Comparison of ENCODE assay signal across 25 cellular contexts in the genomic region with DNA sequence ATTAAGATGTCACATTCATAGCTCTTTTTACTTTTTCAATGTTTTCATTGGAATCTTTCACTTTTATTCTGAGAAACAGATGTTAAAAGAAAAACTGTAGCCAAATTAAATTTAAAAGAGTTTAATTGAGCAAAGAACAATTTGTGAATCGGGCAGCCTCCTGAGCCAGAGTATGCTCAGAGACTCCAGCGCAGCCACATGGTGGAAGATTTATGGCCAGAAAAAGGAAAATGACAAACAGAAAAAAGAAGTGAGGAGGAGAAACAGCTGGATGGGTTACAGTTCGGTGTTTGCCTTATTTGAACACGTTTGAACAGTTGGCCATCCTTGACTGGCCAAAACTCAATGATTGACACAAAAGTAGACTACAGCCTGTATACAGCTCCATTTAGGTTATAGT. TPM values are rescaled to one million over a fixed set of nuclear protein-coding genes. Genes with fewer than 3 reads are reported as not detected.
DNase-seq lines count a peak whose midpoint lies in the region; ATAC-seq and TF ChIP-seq lines count a peak whose summit lies in the region.
"Had no signal": no experiment of that assay in that cellular context is flagged by ENCODE, and none has a peak within 500 bp of the region (broad histone marks: within the 10 kb centered on the region; RNA-seq: fewer than 3 reads in every experiment).

No MANE protein-coding gene starts in this region.

- no peaks in the 10 kb centered on the region for H3K27me3 ChIP-seq in left ventricle myocardium inferior (ENCODE audit: low read depth)
- H3K27me3 ChIP-seq: BE2C, cardiac muscle cell, upper lobe of right lung had no signal

- H3K9me3 ChIP-seq in left ventricle myocardium inferior (replicated peaks): no peaks in the 10 kb centered on the region
- H3K9me3 ChIP-seq: A549, BE2C, Caco-2, HAP-1, prostate gland, upper lobe of right lung had no signal

- H3K9me3 Mint-ChIP-seq in activated B cell treated with CpG ODN at 0.5 μM for 24 hours: no peaks in the 10 kb centered on the region
- no peaks in the 10 kb centered on the region for H3K9me3 Mint-ChIP-seq in natural killer cell treated with Interleukin-12 subunit alpha and Interleukin-12 subunit beta and Interleukin-15 and Interleukin-18, amount 100 ng/mL, for 72 hours
- H3K9me3 Mint-ChIP-seq: activated CD4-positive, alpha-beta T cell treated with anti-CD3 and anti-CD28 coated beads, Interleukin-2, amount 10 ng/mL, durations not matched to agents 7 days and 5 days; IgD-negative memory B cell; T-helper 2 cell treated with Interferon-gamma antibody and Interleukin-4, amounts not matched to agents 5 μg/mL and 100 μg/mL, for 36 hours had no signal

- no peaks in the 10 kb centered on the region for H3K36me3 ChIP-seq in left ventricle myocardium inferior
- H3K36me3 ChIP-seq: BE2C, cardiac muscle cell, HAP-1, prostate gland, upper lobe of right lung had no signal

- H3K4me1 Mint-ChIP-seq in activated B cell treated with CpG ODN at 0.5 μM for 24 hours: peaks cover 48% of the 10 kb centered on the region
- peaks cover 32 to 49% of the 10 kb centered on the region in 2 donors for H3K4me1 Mint-ChIP-seq in natural killer cell treated with Interleukin-12 subunit alpha and Interleukin-12 subunit beta and Interleukin-15 and Interleukin-18, amount 100 ng/mL, for 72 hours (ENCODE audit: low read depth in 2 of 2)

- CTCF ChIA-PET in activated B cell treated with CpG ODN at 0.5 μM for 24 hours (lab: Charles Lee): interaction anchor here (2.5 kb wide), 1 partner anchor 44 kb away, joined by 10 read pairs; the partner anchor contains the start of gene DENND4A

- POLR2A ChIA-PET in activated B cell treated with CpG ODN at 0.5 μM for 24 hours (lab: Charles Lee): interaction anchor here (0.8 to 1.0 kb wide), 3 partner anchors 17 to 57 kb away, joined by 3 to 6 read pairs (median 4); partner anchors contain the start of gene DENND4A

- intact Hi-C loops in left ventricle myocardium inferior (cut with micrococcal nuclease) (no loop called here), Right ventricle myocardium inferior (cut with DNase I) (no loop called here), activated B cell treated with CpG ODN at 0.5 μM for 24 hours (cut with micrococcal nuclease) (no loop called here)

- no peaks in the 10 kb centered on the region for H3K36me3 Mint-ChIP-seq in activated B cell treated with CpG ODN at 0.5 μM for 24 hours (ENCODE audit: low read depth)
- H3K36me3 Mint-ChIP-seq in natural killer cell treated with Interleukin-12 subunit alpha and Interleukin-12 subunit beta and Interleukin-15 and Interleukin-18, amount 100 ng/mL, for 72 hours: no peaks in the 10 kb centered on the region
- H3K36me3 Mint-ChIP-seq: activated CD8-positive, alpha-beta memory T cell treated with anti-CD3 and anti-CD28 coated beads, Interleukin-2, amount 10 ng/mL, durations not matched to agents 7 days and 5 days; IgD-negative memory B cell had no signal

- TF ChIP-seq CTCF in left ventricle myocardium inferior (IDR thresholded peaks at IDR 0.05; ENCODE audit: borderline replicate concordance): no peak
- TF ChIP-seq CTCF in activated B cell treated with CpG ODN at 0.5 μM for 24 hours (IDR thresholded peaks at IDR 0.05): no peak

- peaks cover 35% of the 10 kb centered on the region for H3K4me1 ChIP-seq in left ventricle myocardium inferior

- H3K4me3 Mint-ChIP-seq in activated B cell treated with CpG ODN at 0.5 μM for 24 hours: no peak overlapping the region
- no peak overlapping the region for H3K4me3 Mint-ChIP-seq in natural killer cell treated with Interleukin-12 subunit alpha and Interleukin-12 subunit beta and Interleukin-15 and Interleukin-18, amount 100 ng/mL, for 72 hours
- H3K4me3 Mint-ChIP-seq: activated CD4-positive, alpha-beta T cell treated with anti-CD3 and anti-CD28 coated beads, Interleukin-2, amount 10 ng/mL, durations not matched to agents 7 days and 5 days; activated CD8-positive, alpha-beta memory T cell treated with anti-CD3 and anti-CD28 coated beads, Interleukin-2, amount 10 ng/mL, durations not matched to agents 7 days and 5 days; IgD-negative memory B cell; T-helper 2 cell treated with Interferon-gamma antibody and Interleukin-4, amounts not matched to agents 5 μg/mL and 100 μg/mL, for 36 hours had no signal

- H3K27ac ChIP-seq in left ventricle myocardium inferior (replicated peaks): peak overlapping the region; percentile 87
- H3K27ac ChIP-seq: A549, cardiac muscle cell, prostate gland, upper lobe of right lung had no signal

- DNase-seq in left ventricle myocardium inferior: no peak
- no peak for DNase-seq in Right ventricle myocardium inferior (ENCODE audit: missing footprints)
- DNase-seq in activated B cell treated with CpG ODN at 0.5 μM for 24 hours: no peak
- DNase-seq in natural killer cell treated with Interleukin-12 subunit alpha and Interleukin-12 subunit beta and Interleukin-15 and Interleukin-18, amount 100 ng/mL, for 72 hours (ENCODE audit: low spot score): no peak
- DNase-seq in dermis blood vessel endothelial cell: no peak
- DNase-seq: activated CD4-positive, alpha-beta T cell treated with anti-CD3 and anti-CD28 coated beads, Interleukin-2, amount 10 ng/mL, durations not matched to agents 7 days and 5 days; activated CD8-positive, alpha-beta memory T cell treated with anti-CD3 and anti-CD28 coated beads, Interleukin-2, amount 10 ng/mL, durations not matched to agents 7 days and 5 days; activated naive CD4-positive, alpha-beta T cell treated with anti-CD3 and anti-CD28 coated beads, Interleukin-2, amount 50 U/mL, for 16 hours; amygdala; BE2C; Caco-2; glutamatergic neuron; NCI-H524 treated with DMSO at 0.1 percent for 48 hours; RPMI8226; upper lobe of right lung had no signal

- H3K27me3 Mint-ChIP-seq in activated B cell treated with CpG ODN at 0.5 μM for 24 hours: no peaks in the 10 kb centered on the region
- no peaks in the 10 kb centered on the region for H3K27me3 Mint-ChIP-seq in natural killer cell treated with Interleukin-12 subunit alpha and Interleukin-12 subunit beta and Interleukin-15 and Interleukin-18, amount 100 ng/mL, for 72 hours
- H3K27me3 Mint-ChIP-seq: activated CD4-positive, alpha-beta T cell treated with anti-CD3 and anti-CD28 coated beads, Interleukin-2, amount 10 ng/mL, durations not matched to agents 7 days and 5 days; activated CD8-positive, alpha-beta memory T cell treated with anti-CD3 and anti-CD28 coated beads, Interleukin-2, amount 10 ng/mL, durations not matched to agents 7 days and 5 days; IgD-negative memory B cell had no signal

- H3K27ac Mint-ChIP-seq in activated B cell treated with CpG ODN at 0.5 μM for 24 hours: peak overlapping the region; percentile 41
- H3K27ac Mint-ChIP-seq in natural killer cell treated with Interleukin-12 subunit alpha and Interleukin-12 subunit beta and Interleukin-15 and Interleukin-18, amount 100 ng/mL, for 72 hours: peak overlapping the region; percentile 24 to 99
- H3K27ac Mint-ChIP-seq: activated CD4-positive, alpha-beta T cell treated with anti-CD3 and anti-CD28 coated beads, Interleukin-2, amount 10 ng/mL, durations not matched to agents 7 days and 5 days; activated CD8-positive, alpha-beta memory T cell treated with anti-CD3 and anti-CD28 coated beads, Interleukin-2, amount 10 ng/mL, durations not matched to agents 7 days and 5 days; T-helper 2 cell treated with Interferon-gamma antibody and Interleukin-4, amounts not matched to agents 5 μg/mL and 100 μg/mL, for 36 hours had no signal

- ATAC-seq in Right ventricle myocardium inferior (no peak), activated B cell treated with CpG ODN at 0.5 μM for 24 hours (ENCODE audit: low read depth) (no peak), HG02884 (IDR thresholded peaks at IDR 0.05; ENCODE audit: unreplicated experiment) (no peak), GM19397 (IDR thresholded peaks at IDR 0.05; ENCODE audit: unreplicated experiment) (no peak), HG02610 (IDR thresholded peaks at IDR 0.05; ENCODE audit: unreplicated experiment) (no peak)
- no peak for ATAC-seq in natural killer cell treated with Interleukin-12 subunit alpha and Interleukin-12 subunit beta and Interleukin-15 and Interleukin-18, amount 100 ng/mL, for 72 hours
- ATAC-seq: A549; activated CD8-positive, alpha-beta memory T cell treated with anti-CD3 and anti-CD28 coated beads, Interleukin-2, amount 10 ng/mL, durations not matched to agents 7 days and 5 days; SK-N-SH treated with all-trans-retinoic acid at 6 μM for 48 hours; upper lobe of right lung had no signal

- no peak overlapping the region for H3K4me3 ChIP-seq in left ventricle myocardium inferior
- H3K4me3 ChIP-seq: A549, cardiac muscle cell, HAP-1, prostate gland, upper lobe of right lung had no signal

RNA-seq across cellular contexts. Expression of gene RAB11A, which starts 33.8 kb away (rescaled TPM):
- total RNA-seq in left ventricle myocardium inferior (146 TPM), Right ventricle myocardium inferior (161 TPM), activated B cell treated with CpG ODN at 0.5 μM for 24 hours (98.2 and 104 TPM in 2 replicates), dermis blood vessel endothelial cell (485 and 795 TPM in 2 replicates)
- total RNA-seq in natural killer cell treated with Interleukin-12 subunit alpha and Interleukin-12 subunit beta and Interleukin-15 and Interleukin-18, amount 100 ng/mL, for 72 hours: 100 to 1,000 TPM; 101 to 164 TPM

RNA-seq across cellular contexts. Expression of gene DENND4A, which starts 43.4 kb away (rescaled TPM):
- total RNA-seq in left ventricle myocardium inferior (13.5 TPM), Right ventricle myocardium inferior (12.7 TPM), activated B cell treated with CpG ODN at 0.5 μM for 24 hours (135 and 166 TPM in 2 replicates), dermis blood vessel endothelial cell (27.6 and 41.5 TPM in 2 replicates)
- total RNA-seq in natural killer cell treated with Interleukin-12 subunit alpha and Interleukin-12 subunit beta and Interleukin-15 and Interleukin-18, amount 100 ng/mL, for 72 hours: 100 to 1,000 TPM; 114 to 121 TPM
